Comparison of ENCODE assay signal across 9 cellular contexts in the genomic region with DNA sequence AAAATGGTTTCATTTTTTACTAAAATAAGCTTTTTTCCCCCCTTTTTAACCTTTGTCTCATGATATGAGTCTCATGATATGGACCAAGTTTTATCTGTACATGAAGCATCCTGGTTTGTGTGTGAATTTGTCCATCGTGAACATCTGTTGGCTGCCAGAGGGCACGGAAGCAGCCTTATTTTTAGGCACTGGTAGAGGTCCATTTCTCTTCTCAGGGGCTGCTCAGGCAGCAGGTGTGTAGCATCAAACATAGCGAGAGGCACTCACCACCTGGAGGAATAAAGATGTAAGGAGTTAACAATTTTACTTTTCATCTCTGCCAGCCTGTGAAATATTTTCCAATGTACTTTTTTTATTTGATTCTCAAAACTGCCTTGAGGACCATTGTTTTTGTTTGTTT.
DNase-seq lines count a peak whose midpoint lies in the region; ATAC-seq and TF ChIP-seq lines count a peak whose summit lies in the region.
"Had no signal": no experiment of that assay in that cellular context is flagged by ENCODE, and none has a peak within 500 bp of the region (broad histone marks: within the 10 kb centered on the region; RNA-seq: fewer than 3 reads in every experiment).

No MANE protein-coding gene starts in this region.

- TF ChIP-seq CTCF in OCI-LY7 (conservative IDR thresholded peaks at IDR 0.05; ENCODE audit: low read length) (peak; percentile 24; the same call in 1 of the 2 replicates), thoracic aorta (IDR thresholded peaks at IDR 0.05) (no peak)

- POLR2A ChIA-PET in activated CD4-positive, alpha-beta T cell treated with anti-CD3 and anti-CD28 coated beads, Interleukin-2, amount 10 ng/mL, durations not matched to agents 7 days and 5 days (lab: Charles Lee) = interaction anchor here (0.7 kb wide), 1 partner anchor 171 kb away, joined by 4 read pairs; a partner anchor contains a TSS
- POLR2A ChIA-PET in OCI-LY7 (lab: Charles Lee) = interaction anchor here (0.7 to 3.0 kb wide), 10 partner anchors 10 to 366 kb away, joined by 3 to 21 read pairs (median 4); a partner anchor contains a TSS

- peak overlapping the region; percentile 62 for H3K4me3 Mint-ChIP-seq in activated CD4-positive, alpha-beta T cell treated with anti-CD3 and anti-CD28 coated beads, Interleukin-2, amount 10 ng/mL, durations not matched to agents 7 days and 5 days

- H3K27me3 ChIP-seq in thoracic aorta (replicated peaks; ENCODE audit: insufficient read depth) = no peaks in the 10 kb centered on the region

- H3K79me2 ChIP-seq in OCI-LY7 (ENCODE audit: insufficient read depth, low read depth, low read length) = peaks cover 15% of the 10 kb centered on the region; the same call in 1 of the 2 replicates

- H3K36me3 Mint-ChIP-seq in activated CD4-positive, alpha-beta T cell treated with anti-CD3 and anti-CD28 coated beads, Interleukin-2, amount 10 ng/mL, durations not matched to agents 7 days and 5 days (ENCODE audit: low read depth) = peaks cover 2% of the 10 kb centered on the region

- H3K9me3 Mint-ChIP-seq in activated CD4-positive, alpha-beta T cell treated with anti-CD3 and anti-CD28 coated beads, Interleukin-2, amount 10 ng/mL, durations not matched to agents 7 days and 5 days = peaks cover 5% of the 10 kb centered on the region

- H4K20me1 ChIP-seq in OCI-LY7 (ENCODE audit: insufficient read depth, low read length) = no peaks in the 10 kb centered on the region

- BruUV-seq in OCI-LY7 (replicated peaks; lab: Mats Ljungman, UMichigan) = no TSS peak

- H3K36me3 ChIP-seq in OCI-LY7 (ENCODE audit: insufficient read depth, low read length) (peaks cover 35% of the 10 kb centered on the region), thoracic aorta (no peaks in the 10 kb centered on the region)

- H3K4me1 ChIP-seq in OCI-LY7 (ENCODE audit: insufficient read depth, low read length, poor library complexity, severe bottlenecking) (peaks cover 74% of the 10 kb centered on the region), thoracic aorta (ENCODE audit: control insufficient read depth in 1 of 2, low read depth in 2 of 2) (peaks cover 8 to 38% of the 10 kb centered on the region in 2 donors)

- no peak for DNase-seq in activated CD4-positive, alpha-beta T cell treated with anti-CD3 and anti-CD28 coated beads, Interleukin-2, amount 10 ng/mL, durations not matched to agents 7 days and 5 days
- DNase-seq in activated CD4-positive, alpha-beta T cell treated with anti-CD3 and anti-CD28 coated beads, Interleukin-2, amount 50 U/mL, for 48 hours = no peak
- DNase-seq in OCI-LY7 (ENCODE audit: low spot score) = peak; percentile 91
- DNase-seq in thoracic aorta (ENCODE audit: low spot score) = no peak
- DNase-seq in DMS 273 treated with DMSO at 0.1 percent for 48 hours (lab: John Stamatoyannopoulos, UW) = no peak
- no peak for DNase-seq in NCI-H2081 (lab: John Stamatoyannopoulos, UW)

- H3K4me1 Mint-ChIP-seq in activated CD4-positive, alpha-beta T cell treated with anti-CD3 and anti-CD28 coated beads, Interleukin-2, amount 10 ng/mL, durations not matched to agents 7 days and 5 days = peaks cover 42% of the 10 kb centered on the region

- H3K9me3 ChIP-seq in OCI-LY7 (ENCODE audit: low read length) = peaks cover 7% of the 10 kb centered on the region; the same call in 1 of the 2 replicates
- no peaks in the 10 kb centered on the region for H3K9me3 ChIP-seq in thoracic aorta

- intact Hi-C loops in OCI-LY7 (cut with micrococcal nuclease; ENCODE audit: unreplicated experiment) = loop anchor here (1.0 to 10.0 kb wide), 4 partner anchors 54 to 1696 kb away; a partner anchor contains a TSS

- CTCF ChIA-PET in activated CD4-positive, alpha-beta T cell treated with anti-CD3 and anti-CD28 coated beads, Interleukin-2, amount 10 ng/mL, durations not matched to agents 7 days and 5 days (lab: Charles Lee) = no interaction called here
- CTCF ChIA-PET in OCI-LY7 (lab: Charles Lee; ENCODE audit: unreplicated experiment) = interaction anchor here (0.6 kb wide), 1 partner anchor 141 kb away, joined by 3 read pairs; no protein-coding TSS in a partner anchor

- peak overlapping the region; percentile 94 for H3K4me2 ChIP-seq in OCI-LY7 (ENCODE audit: low read length)

- H3K9me2 ChIP-seq in OCI-LY7 (ENCODE audit: insufficient read depth, low read length) = no peaks in the 10 kb centered on the region

- peak overlapping the region; percentile 99 for H3K27ac ChIP-seq in OCI-LY7 (ENCODE audit: low read depth, low read length, poor library complexity, severe bottlenecking)
- peak overlapping the region; percentile 74 to 83 for H3K27ac ChIP-seq in thoracic aorta

- peak overlapping the region; percentile 47; the same call in 1 of the 2 replicates for H2AFZ ChIP-seq in OCI-LY7 (ENCODE audit: low read length)

- peak; percentile 68 for ATAC-seq in HG02678 (IDR thresholded peaks at IDR 0.05; ENCODE audit: unreplicated experiment)
- no peak for ATAC-seq in thoracic aorta (ENCODE audit: insufficient number of reproducible peaks, low FRiP score, low read depth)
- ATAC-seq in GM18520 (IDR thresholded peaks at IDR 0.05; ENCODE audit: unreplicated experiment) = no peak
- ATAC-seq: HepG2 had no signal

- peak overlapping the region; percentile 92 for H3K27ac Mint-ChIP-seq in activated CD4-positive, alpha-beta T cell treated with anti-CD3 and anti-CD28 coated beads, Interleukin-2, amount 10 ng/mL, durations not matched to agents 7 days and 5 days

- no peaks in the 10 kb centered on the region for H3K27me3 Mint-ChIP-seq in activated CD4-positive, alpha-beta T cell treated with anti-CD3 and anti-CD28 coated beads, Interleukin-2, amount 10 ng/mL, durations not matched to agents 7 days and 5 days

- peak overlapping the region; percentile 57 for H3K4me3 ChIP-seq in OCI-LY7 (ENCODE audit: low read depth, low read length, poor library complexity, severe bottlenecking)
- H3K4me3 ChIP-seq in thoracic aorta = peak overlapping the region; percentile 58
